ENCODE assay signal across 12 cellular contexts in genomic region chr21:44966135-44967081, GRCh38. TPM values are rescaled to one million over a fixed set of nuclear protein-coding genes. Genes with fewer than 3 reads are reported as not detected.
DNase-seq lines count a peak whose midpoint lies in the region; ATAC-seq, FAIRE-seq and TF ChIP-seq lines count a peak whose summit lies in the region.
"Had no signal": no experiment of that assay in that cellular context is flagged by ENCODE, and none has a peak within 500 bp of the region (broad histone marks: within the 10 kb centered on the region; RNA-seq: fewer than 3 reads in every experiment).

No MANE protein-coding gene starts in this region.

- no peak for DNase-seq in activated CD8-positive, alpha-beta T cell treated with anti-CD3 and anti-CD28 coated beads, Interleukin-2, amount 10 ng/mL, durations not matched to agents 7 days and 5 days
- no peak for DNase-seq in activated CD8-positive, alpha-beta T cell treated with anti-CD3 and anti-CD28 coated beads for 36 hours
- no peak for DNase-seq in H1 (ENCODE audit: low read depth in 1 of 2, low spot score in 2 of 2)
- DNase-seq in ureter (ENCODE audit: low spot score): peak; percentile 71
- no peak for DNase-seq in activated CD4-positive, alpha-beta T cell treated with anti-CD3 and anti-CD28 coated beads for 36 hours
- DNase-seq: ACHN, GDM1, T-helper 1 cell had no signal

- no peak for FAIRE-seq in H1 (lab: Jason Lieb, UNC)

- no peaks in the 10 kb centered on the region for H3K9me3 Mint-ChIP-seq in activated CD8-positive, alpha-beta T cell treated with anti-CD3 and anti-CD28 coated beads, Interleukin-2, amount 10 ng/mL, durations not matched to agents 7 days and 5 days (ENCODE audit: insufficient read depth)
- no peaks in the 10 kb centered on the region for H3K9me3 Mint-ChIP-seq in activated CD8-positive, alpha-beta T cell treated with anti-CD3 and anti-CD28 coated beads for 36 hours
- H3K9me3 Mint-ChIP-seq in activated CD4-positive, alpha-beta T cell treated with anti-CD3 and anti-CD28 coated beads for 36 hours (ENCODE audit: low read depth): no peaks in the 10 kb centered on the region

- no peaks in the 10 kb centered on the region for H3K27me3 Mint-ChIP-seq in activated CD8-positive, alpha-beta T cell treated with anti-CD3 and anti-CD28 coated beads, Interleukin-2, amount 10 ng/mL, durations not matched to agents 7 days and 5 days (ENCODE audit: low read depth)
- H3K27me3 Mint-ChIP-seq in activated CD8-positive, alpha-beta T cell treated with anti-CD3 and anti-CD28 coated beads for 36 hours: no peaks in the 10 kb centered on the region
- H3K27me3 Mint-ChIP-seq in activated CD4-positive, alpha-beta T cell treated with anti-CD3 and anti-CD28 coated beads for 36 hours: no peaks in the 10 kb centered on the region
- H3K27me3 Mint-ChIP-seq: progenitor cell of endocrine pancreas had no signal

- H3K27ac Mint-ChIP-seq in activated CD8-positive, alpha-beta T cell treated with anti-CD3 and anti-CD28 coated beads, Interleukin-2, amount 10 ng/mL, durations not matched to agents 7 days and 5 days: peak overlapping the region; percentile 48
- H3K27ac Mint-ChIP-seq in activated CD8-positive, alpha-beta T cell treated with anti-CD3 and anti-CD28 coated beads for 36 hours: no peak overlapping the region
- no peak overlapping the region for H3K27ac Mint-ChIP-seq in activated CD4-positive, alpha-beta T cell treated with anti-CD3 and anti-CD28 coated beads for 36 hours
- H3K27ac Mint-ChIP-seq: progenitor cell of endocrine pancreas had no signal

- no peaks in the 10 kb centered on the region for H3K27me3 ChIP-seq in H1 (replicated peaks in 1 of 4; ENCODE audit: control insufficient read depth in 3 of 4, extremely low read depth in 1 of 4, insufficient read depth in 3 of 4, low read length in 3 of 4)
- H3K27me3 ChIP-seq in muscle layer of colon (ENCODE audit: control insufficient read depth in 1 of 2, insufficient read depth in 2 of 2, low read length in 2 of 2): no peaks in the 10 kb centered on the region

- H4K91ac ChIP-seq in H1 (replicated peaks; ENCODE audit: insufficient read length, low read length): no peak overlapping the region

- H3K4me1 Mint-ChIP-seq in activated CD8-positive, alpha-beta T cell treated with anti-CD3 and anti-CD28 coated beads, Interleukin-2, amount 10 ng/mL, durations not matched to agents 7 days and 5 days (ENCODE audit: low read depth): peaks cover 60% of the 10 kb centered on the region
- peaks cover 42% of the 10 kb centered on the region for H3K4me1 Mint-ChIP-seq in activated CD8-positive, alpha-beta T cell treated with anti-CD3 and anti-CD28 coated beads for 36 hours (ENCODE audit: low read depth)
- peaks cover 41% of the 10 kb centered on the region for H3K4me1 Mint-ChIP-seq in activated CD4-positive, alpha-beta T cell treated with anti-CD3 and anti-CD28 coated beads for 36 hours

- H2BK20ac ChIP-seq in H1 (ENCODE audit: low read length): no peak overlapping the region

- peaks cover 10 to 19% of the 10 kb centered on the region in 2 experiments for H4K20me1 ChIP-seq in H1 (replicated peaks in 1 of 2; ENCODE audit: control insufficient read depth in 1 of 2, insufficient read depth in 2 of 2, low read length in 2 of 2)

- H2AFZ ChIP-seq in H1 (ENCODE audit: low read length): no peak overlapping the region

- H2BK5ac ChIP-seq in H1 (ENCODE audit: low read depth, low read length): 0 out of 2 replicates have a peak overlapping the region, but pooled peaks have one; percentile 30

- CTCF ChIA-PET in activated CD8-positive, alpha-beta T cell treated with anti-CD3 and anti-CD28 coated beads, Interleukin-2, amount 10 ng/mL, durations not matched to agents 7 days and 5 days (lab: Charles Lee): interaction anchor here (7.9 to 10.3 kb wide), 2 partner anchors 162 to 171 kb away, joined by 48 to 60 read pairs; no protein-coding TSS in a partner anchor
- CTCF ChIA-PET in activated CD8-positive, alpha-beta T cell treated with anti-CD3 and anti-CD28 coated beads for 36 hours (lab: Charles Lee): interaction anchor here (0.9 to 3.2 kb wide), 4 partner anchors 17 to 171 kb away, joined by 3 to 22 read pairs (median 10); no protein-coding TSS in a partner anchor
- CTCF ChIA-PET in H1 (lab: Charles Lee; ENCODE audit: partially characterized antibody): interaction anchor here (0.7 to 2.9 kb wide), 11 partner anchors 8 to 172 kb away, joined by 3 to 14 read pairs (median 4); no protein-coding TSS in a partner anchor
- CTCF ChIA-PET in activated CD4-positive, alpha-beta T cell treated with anti-CD3 and anti-CD28 coated beads for 36 hours (lab: Charles Lee): interaction anchor here (0.6 to 1.3 kb wide), 5 partner anchors 17 to 235 kb away, joined by 3 to 6 read pairs (median 5); no protein-coding TSS in a partner anchor

- no peak for TF ChIP-seq CTCF in activated CD8-positive, alpha-beta T cell treated with anti-CD3 and anti-CD28 coated beads for 36 hours (IDR thresholded peaks at IDR 0.05)
- no peak for TF ChIP-seq CTCF in H1 (IDR thresholded peaks at IDR 0.05; ENCODE audit: control extremely low read depth in 1 of 3, insufficient read depth in 1 of 3, low read depth in 1 of 3, low read length in 3 of 3)

- intact Hi-C loops in activated CD8-positive, alpha-beta T cell treated with anti-CD3 and anti-CD28 coated beads for 36 hours (cut with micrococcal nuclease): no loop called here
- intact Hi-C loops in activated CD4-positive, alpha-beta T cell treated with anti-CD3 and anti-CD28 coated beads for 36 hours (cut with DNase I, micrococcal nuclease): no loop called here

- no peak overlapping the region for H4K8ac ChIP-seq in H1 (ENCODE audit: extremely low read depth, insufficient read depth, low read length)

- H3K4me2 ChIP-seq in H1 (ENCODE audit: insufficient read depth in 1 of 2, low read depth in 2 of 2, low read length in 2 of 2): no peak overlapping the region

- H3K27ac ChIP-seq in H1 (ENCODE audit: low read depth, low read length) (no peak overlapping the region), muscle layer of colon (ENCODE audit: low read depth, low read length) (peak overlapping the region; percentile 78)

- H3K4me3 ChIP-seq in H1 (ENCODE audit: extremely low read depth in 1 of 4, insufficient read depth in 2 of 4, low read depth in 3 of 4, low read length in 4 of 4): no peak overlapping the region
- H3K4me3 ChIP-seq in muscle layer of colon (ENCODE audit: low read depth in 1 of 2, low read length in 2 of 2): peak overlapping the region; percentile 8 to 71

- H2BK120ac ChIP-seq in H1 (replicated peaks; ENCODE audit: low read depth, low read length): no peak overlapping the region

- peaks cover 7% of the 10 kb centered on the region for H3K79me1 ChIP-seq in H1 (ENCODE audit: low read depth, low read length)

- no peak for TF ChIP-seq POLR2A in H1 (IDR thresholded peaks at IDR 0.05; ENCODE audit: control extremely low read depth in 1 of 2, low read depth in 2 of 2, low read length in 2 of 2)

- H3K18ac ChIP-seq in H1 (ENCODE audit: extremely low read depth, low read length): no peak overlapping the region

- H3K23me2 ChIP-seq in H1 (ENCODE audit: low read depth, low read length): no peaks in the 10 kb centered on the region

- no peak for TF ChIP-seq RAD21 in H1 (IDR thresholded peaks at IDR 0.05 in 1 of 2, conservative IDR thresholded peaks at IDR 0.05 in 1 of 2; ENCODE audit: low read depth in 2 of 2, low read length in 2 of 2)

- no peak overlapping the region for H3K4me3 Mint-ChIP-seq in activated CD8-positive, alpha-beta T cell treated with anti-CD3 and anti-CD28 coated beads, Interleukin-2, amount 10 ng/mL, durations not matched to agents 7 days and 5 days
- H3K4me3 Mint-ChIP-seq in activated CD8-positive, alpha-beta T cell treated with anti-CD3 and anti-CD28 coated beads for 36 hours: no peak overlapping the region
- no peak overlapping the region for H3K4me3 Mint-ChIP-seq in activated CD4-positive, alpha-beta T cell treated with anti-CD3 and anti-CD28 coated beads for 36 hours

- no peak overlapping the region for H3K56ac ChIP-seq in H1 (replicated peaks; ENCODE audit: insufficient read length, low read depth, low read length)

- no peak overlapping the region for H3K4ac ChIP-seq in H1 (replicated peaks; ENCODE audit: insufficient read length, low read depth, low read length)

- H3K36me3 ChIP-seq in H1 (ENCODE audit: control insufficient read depth in 2 of 4, insufficient read depth in 4 of 4, low read length in 3 of 4) (peaks cover 7 to 24% (median 19%) of the 10 kb centered on the region in 4 experiments), muscle layer of colon (ENCODE audit: insufficient read depth, low read length) (no peaks in the 10 kb centered on the region)

- H3K36me3 Mint-ChIP-seq in activated CD8-positive, alpha-beta T cell treated with anti-CD3 and anti-CD28 coated beads, Interleukin-2, amount 10 ng/mL, durations not matched to agents 7 days and 5 days (ENCODE audit: low read depth): peaks cover 50% of the 10 kb centered on the region
- H3K36me3 Mint-ChIP-seq in activated CD8-positive, alpha-beta T cell treated with anti-CD3 and anti-CD28 coated beads for 36 hours (ENCODE audit: low read depth): peaks cover 25% of the 10 kb centered on the region
- H3K36me3 Mint-ChIP-seq in activated CD4-positive, alpha-beta T cell treated with anti-CD3 and anti-CD28 coated beads for 36 hours (ENCODE audit: low read depth): peaks cover 23% of the 10 kb centered on the region

- ATAC-seq in activated CD8-positive, alpha-beta T cell treated with anti-CD3 and anti-CD28 coated beads, Interleukin-2, amount 10 ng/mL, durations not matched to agents 7 days and 5 days: no peak
- ATAC-seq in activated CD8-positive, alpha-beta T cell treated with anti-CD3 and anti-CD28 coated beads for 36 hours: no peak
- ATAC-seq in activated CD4-positive, alpha-beta T cell treated with anti-CD3 and anti-CD28 coated beads for 36 hours: no peak
- ATAC-seq in GM19395 (IDR thresholded peaks at IDR 0.05; ENCODE audit: unreplicated experiment) (no peak), GM19023 (IDR thresholded peaks at IDR 0.05; ENCODE audit: unreplicated experiment) (no peak)

- no peak overlapping the region for H2AK5ac ChIP-seq in H1 (ENCODE audit: low read depth, low read length)

- H2BK15ac ChIP-seq in H1 (ENCODE audit: low read length): no peak overlapping the region

- POLR2A ChIA-PET in activated CD8-positive, alpha-beta T cell treated with anti-CD3 and anti-CD28 coated beads, Interleukin-2, amount 10 ng/mL, durations not matched to agents 7 days and 5 days (lab: Charles Lee): interaction anchor here (1.3 kb wide), 1 partner anchor 135 kb away, joined by 4 read pairs; no protein-coding TSS in a partner anchor
- POLR2A ChIA-PET in activated CD8-positive, alpha-beta T cell treated with anti-CD3 and anti-CD28 coated beads for 36 hours (lab: Charles Lee): interaction anchor here (1.6 kb wide), 1 partner anchor 20 kb away, joined by 4 read pairs; no protein-coding TSS in a partner anchor
- POLR2A ChIA-PET in H1 (lab: Charles Lee; ENCODE audit: partially characterized antibody): interaction anchor here (1.4 kb wide), 1 partner anchor 8 kb away, joined by 6 read pairs; no protein-coding TSS in a partner anchor
- POLR2A ChIA-PET in activated CD4-positive, alpha-beta T cell treated with anti-CD3 and anti-CD28 coated beads for 36 hours (lab: Charles Lee): no interaction called here

- H3K9ac ChIP-seq in H1 (replicated peaks in 1 of 4; ENCODE audit: extremely low read depth in 1 of 4, low read depth in 3 of 4, low read length in 3 of 4) (no peak overlapping the region), muscle layer of colon (ENCODE audit: low read length) (peak overlapping the region; percentile 33)

- H3K79me2 ChIP-seq in H1 (ENCODE audit: control insufficient read depth in 1 of 2, insufficient read depth in 2 of 2, low read length in 2 of 2): peaks cover 0 to 33% of the 10 kb centered on the region in 2 experiments; a peak in 2 of 4 replicates

- H3K14ac ChIP-seq in H1 (ENCODE audit: insufficient read length): no peak overlapping the region

- no peak overlapping the region for H2BK12ac ChIP-seq in H1 (ENCODE audit: low read depth, low read length)

- 91% methylated on average over 29 of the region's 30 CpGs; no CpG with 5 or more reads in 1 of the 2 experiments for WGBS in H1 (ENCODE audit: extremely low coverage in 1 of 2, insufficient coverage in 1 of 2, insufficient read length in 1 of 2, insufficient replicate concordance in 2 of 2, low coverage in 1 of 2, low lambda C conversion rate in 2 of 2, missing lambda C conversion rate in 1 of 2), 2 experiments

- H3K9me3 ChIP-seq in H1 (ENCODE audit: insufficient read depth in 2 of 2, low read depth in 1 of 2, low read length in 1 of 2): no peaks in the 10 kb centered on the region
- H3K9me3 ChIP-seq in muscle layer of colon (ENCODE audit: low read length): no peaks in the 10 kb centered on the region

- no peak overlapping the region for H3K23ac ChIP-seq in H1 (ENCODE audit: insufficient read length)

- H3K4me1 ChIP-seq in H1 (replicated peaks in 1 of 4; ENCODE audit: control insufficient read depth in 3 of 4, insufficient read depth in 4 of 4, low read length in 3 of 4) (no peaks in the 10 kb centered on the region; a peak in 1 of 7 replicates), muscle layer of colon (ENCODE audit: insufficient read depth, low read length) (peaks cover 77% of the 10 kb centered on the region)

- no peak overlapping the region for H4K5ac ChIP-seq in H1 (ENCODE audit: insufficient read length, low read depth, low read length)

- TF ChIP-seq EP300 in H1 (IDR thresholded peaks at IDR 0.05; ENCODE audit: borderline replicate concordance in 1 of 2, low read depth in 2 of 2, low read length in 2 of 2): no peak

RNA-seq across cellular contexts. Expression of gene SLX9, which starts 26.6 kb away (rescaled TPM):
- total RNA-seq in activated CD8-positive, alpha-beta T cell treated with anti-CD3 and anti-CD28 coated beads, Interleukin-2, amount 10 ng/mL, durations not matched to agents 7 days and 5 days: 10 to 100 TPM; 56.6 to 60.4 TPM
- total RNA-seq in activated CD8-positive, alpha-beta T cell treated with anti-CD3 and anti-CD28 coated beads for 36 hours: 10 to 100 TPM; 76.0 to 76.5 TPM
- total RNA-seq in H1 (2021; fragmentation: NEBNext Ultra II Directional; extraction: Animal tissue kit (Norgen Biotek cat#: 25700)): 57.3 and 64.1 TPM in 2 replicates
- polyA plus RNA-seq in H1 (2011; rRNA removed): 17.7 and 34.6 TPM in 2 replicates
- 43.7 TPM for polyA plus RNA-seq in H1 (2011; cell fraction: cytosol; rRNA removed)
- 28.5 TPM for polyA plus RNA-seq in H1 (2011; cell fraction: nucleus; rRNA removed)
- polyA plus RNA-seq in H1 (2012, experiment 1 of 2): 20.8 to 42.4 TPM (median 39.1 TPM) in 4 replicates
- polyA plus RNA-seq in H1 (2012, experiment 2 of 2): 28.1 TPM
- polyA plus RNA-seq in H1 (2013, experiment 1 of 2): 28.3 TPM
- polyA plus RNA-seq in H1 (2013, experiment 2 of 2): 30.5 TPM
- 5.9 and 6.3 TPM in 2 replicates for polyA minus RNA-seq in H1 (2011; rRNA and poly(A)+ RNA removed)
- polyA minus RNA-seq in H1 (2011; cell fraction: cytosol; rRNA and poly(A)+ RNA removed): 28.0 TPM
- 8.6 TPM for polyA minus RNA-seq in H1 (2011; cell fraction: nucleus; rRNA and poly(A)+ RNA removed)
- total RNA-seq in ureter: 32.4 TPM
- 10 to 100 TPM; 60.8 to 68.8 TPM for total RNA-seq in activated CD4-positive, alpha-beta T cell treated with anti-CD3 and anti-CD28 coated beads for 36 hours

RNA-seq across cellular contexts. Expression of gene ITGB2, which starts 45.7 kb away (rescaled TPM):
- total RNA-seq in activated CD8-positive, alpha-beta T cell treated with anti-CD3 and anti-CD28 coated beads, Interleukin-2, amount 10 ng/mL, durations not matched to agents 7 days and 5 days: 100 to 1,000 TPM; 503 to 530 TPM
- 100 to 1,000 TPM; 340 to 343 TPM for total RNA-seq in activated CD8-positive, alpha-beta T cell treated with anti-CD3 and anti-CD28 coated beads for 36 hours
- 0.24 and 0.36 TPM in 2 replicates for total RNA-seq in H1 (2021; fragmentation: NEBNext Ultra II Directional; extraction: Animal tissue kit (Norgen Biotek cat#: 25700))
- polyA plus RNA-seq in H1 (2011; rRNA removed): 0.63 and 0.89 TPM in 2 replicates
- polyA plus RNA-seq in H1 (2011; cell fraction: cytosol; rRNA removed): 0.76 TPM
- 1.6 TPM for polyA plus RNA-seq in H1 (2011; cell fraction: nucleus; rRNA removed)
- 0.40 to 0.58 TPM (median 0.48 TPM) in 4 replicates for polyA plus RNA-seq in H1 (2012, experiment 1 of 2)
- polyA plus RNA-seq in H1 (2012, experiment 2 of 2): 0.49 TPM
- polyA plus RNA-seq in H1 (2013, experiment 1 of 2): 0.26 TPM
- polyA plus RNA-seq in H1 (2013, experiment 2 of 2): 0.52 TPM
- polyA minus RNA-seq in H1 (2011; rRNA and poly(A)+ RNA removed): 0.25 and 0.27 TPM in 2 replicates
- not detected for polyA minus RNA-seq in H1 (2011; cell fraction: cytosol; rRNA and poly(A)+ RNA removed)
- 0.70 TPM for polyA minus RNA-seq in H1 (2011; cell fraction: nucleus; rRNA and poly(A)+ RNA removed)
- 35.7 TPM for total RNA-seq in ureter
- 100 to 1,000 TPM; 217 to 250 TPM for total RNA-seq in activated CD4-positive, alpha-beta T cell treated with anti-CD3 and anti-CD28 coated beads for 36 hours

Comparison
In these comparisons a context has a peak if more than half of its experiments do, and no peak if none do; other contexts are left out.
1. H3K4me3 ChIP-seq: peak in muscle layer of colon (2 of 2); none in H1 (0 of 4).
2. RNA of gene ITGB2, which starts 45.7 kb away (total RNA-seq): 503 to 530 TPM in activated CD8-positive, alpha-beta T cell treated with anti-CD3 and anti-CD28 coated beads, Interleukin-2, amount 10 ng/mL, durations not matched to agents 7 days and 5 days, 340 to 343 TPM in activated CD8-positive, alpha-beta T cell treated with anti-CD3 and anti-CD28 coated beads for 36 hours, 217 to 250 TPM in activated CD4-positive, alpha-beta T cell treated with anti-CD3 and anti-CD28 coated beads for 36 hours and 35.7 TPM in ureter (single experiment); 0.24 to 0.36 TPM in H1; every median in the first group is over 10 times any median in the second.